In the genomic region with DNA sequence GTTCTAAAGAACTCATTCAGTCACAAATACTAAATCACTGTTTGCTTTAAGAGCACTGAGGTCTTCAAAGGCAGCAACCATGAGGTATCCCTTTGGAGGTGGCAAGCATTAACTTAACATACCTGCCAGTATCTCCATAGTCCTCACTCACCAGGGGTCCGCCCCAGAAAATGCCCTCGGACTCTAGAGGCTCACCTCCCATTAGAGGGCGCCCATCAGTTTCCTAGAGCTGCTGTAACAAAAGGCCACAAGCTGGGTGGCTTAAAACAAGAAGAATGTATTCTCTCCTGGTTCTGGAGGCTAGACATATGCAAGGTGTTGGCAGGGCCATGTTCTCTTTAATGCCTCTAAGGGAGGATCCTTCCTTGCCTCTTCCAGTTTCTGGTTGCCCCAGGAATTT, we compare ENCODE assay signal across 24 cellular contexts.
"Had no signal": no experiment of that assay in that cellular context is flagged by ENCODE, and none has a peak within 500 bp of the region (broad histone marks: within the 10 kb centered on the region; RNA-seq: fewer than 3 reads in every experiment).

No MANE protein-coding gene starts in this region.

- H3K27me3 ChIP-seq: ascending aorta, breast epithelium, gastroesophageal sphincter, heart right ventricle, right atrium auricular region, tibial artery, uterus had no signal

- DNase-seq: activated B cell treated with CpG ODN at 0.5 μM for 24 hours; activated CD4-positive, alpha-beta T cell treated with anti-CD3 and anti-CD28 coated beads for 48 hours; activated CD8-positive, alpha-beta memory T cell treated with anti-CD3 and anti-CD28 coated beads, Interleukin-2, amount 50 U/mL, for 48 hours; activated gamma-delta T cell treated with Interleukin-2 at 50 U/mL for 16 hours; activated naive CD8-positive, alpha-beta T cell treated with anti-CD3 and anti-CD28 coated beads, Interleukin-2, amount 50 U/mL, for 24 hours; cerebellar nuclear complex; effector memory CD4-positive, alpha-beta T cell; heart right ventricle; left colon; lower lobe of right lung; occipital lobe; stimulated activated CD4-positive, alpha-beta T cell treated with anti-CD3 and anti-CD28 coated beads, Interleukin-15, amount 100 ng/mL, for 24 hours; stimulated activated CD4-positive, alpha-beta T cell treated with anti-CD3 and anti-CD28 coated beads, Interleukin-4, amount 100 ng/mL, for 1 hour; stimulated activated naive B cell treated with anti-CD40 and anti-IgM and Interleukin-4, amounts not matched to agents 10 μg/mL and 1 μg/mL and 100 μg/mL, for 72 hours; tibial artery; uterus had no signal

- H3K9me3 ChIP-seq: ascending aorta, breast epithelium, gastroesophageal sphincter, heart right ventricle, lower lobe of right lung, right atrium auricular region, tibial artery, uterus had no signal

- H3K4me1 ChIP-seq: ascending aorta, breast epithelium, gastroesophageal sphincter, heart right ventricle, lower lobe of right lung, right atrium auricular region, tibial artery, uterus had no signal

- H3K36me3 ChIP-seq: ascending aorta, breast epithelium, gastroesophageal sphincter, heart right ventricle, lower lobe of right lung, right atrium auricular region, tibial artery, uterus had no signal

- ATAC-seq: activated naive CD8-positive, alpha-beta T cell treated with anti-CD3 and anti-CD28 coated beads, Interleukin-2, amount 50 U/mL, for 24 hours; gastroesophageal sphincter; heart right ventricle; left colon; lower lobe of right lung; stimulated activated naive B cell treated with anti-CD40 and anti-IgM and Interleukin-4, amounts not matched to agents 10 μg/mL and 1 μg/mL and 100 μg/mL, for 72 hours had no signal

- H3K9me3 Mint-ChIP-seq: activated B cell treated with CpG ODN at 0.5 μM for 24 hours; activated naive CD8-positive, alpha-beta T cell treated with anti-CD3 and anti-CD28 coated beads, Interleukin-2, amount 50 U/mL, for 24 hours; nephron; stimulated activated naive B cell treated with anti-CD40 and anti-IgM and Interleukin-4, amounts not matched to agents 10 μg/mL and 1 μg/mL and 100 μg/mL, for 72 hours had no signal

- H3K27me3 Mint-ChIP-seq: activated B cell treated with CpG ODN at 0.5 μM for 24 hours; activated naive CD8-positive, alpha-beta T cell treated with anti-CD3 and anti-CD28 coated beads, Interleukin-2, amount 50 U/mL, for 24 hours; stimulated activated naive B cell treated with anti-CD40 and anti-IgM and Interleukin-4, amounts not matched to agents 10 μg/mL and 1 μg/mL and 100 μg/mL, for 72 hours had no signal

- H3K27ac ChIP-seq: ascending aorta, breast epithelium, epithelial cell of prostate, gastroesophageal sphincter, heart right ventricle, lower lobe of right lung, right atrium auricular region, skin epidermis, tibial artery, uterus had no signal

- H3K27ac Mint-ChIP-seq: activated B cell treated with CpG ODN at 0.5 μM for 24 hours; activated naive CD8-positive, alpha-beta T cell treated with anti-CD3 and anti-CD28 coated beads, Interleukin-2, amount 50 U/mL, for 24 hours; nephron; progenitor cell of endocrine pancreas; stimulated activated naive B cell treated with anti-CD40 and anti-IgM and Interleukin-4, amounts not matched to agents 10 μg/mL and 1 μg/mL and 100 μg/mL, for 72 hours had no signal

- H3K4me3 Mint-ChIP-seq: activated B cell treated with CpG ODN at 0.5 μM for 24 hours; activated naive CD8-positive, alpha-beta T cell treated with anti-CD3 and anti-CD28 coated beads, Interleukin-2, amount 50 U/mL, for 24 hours; nephron; stimulated activated naive B cell treated with anti-CD40 and anti-IgM and Interleukin-4, amounts not matched to agents 10 μg/mL and 1 μg/mL and 100 μg/mL, for 72 hours had no signal

- H3K4me3 ChIP-seq: ascending aorta, breast epithelium, gastroesophageal sphincter, heart right ventricle, lower lobe of right lung, right atrium auricular region, skin epidermis, tibial artery, uterus had no signal

- H3K4me1 Mint-ChIP-seq: activated B cell treated with CpG ODN at 0.5 μM for 24 hours; activated naive CD8-positive, alpha-beta T cell treated with anti-CD3 and anti-CD28 coated beads, Interleukin-2, amount 50 U/mL, for 24 hours; nephron; stimulated activated naive B cell treated with anti-CD40 and anti-IgM and Interleukin-4, amounts not matched to agents 10 μg/mL and 1 μg/mL and 100 μg/mL, for 72 hours had no signal
